In the genomic region with DNA sequence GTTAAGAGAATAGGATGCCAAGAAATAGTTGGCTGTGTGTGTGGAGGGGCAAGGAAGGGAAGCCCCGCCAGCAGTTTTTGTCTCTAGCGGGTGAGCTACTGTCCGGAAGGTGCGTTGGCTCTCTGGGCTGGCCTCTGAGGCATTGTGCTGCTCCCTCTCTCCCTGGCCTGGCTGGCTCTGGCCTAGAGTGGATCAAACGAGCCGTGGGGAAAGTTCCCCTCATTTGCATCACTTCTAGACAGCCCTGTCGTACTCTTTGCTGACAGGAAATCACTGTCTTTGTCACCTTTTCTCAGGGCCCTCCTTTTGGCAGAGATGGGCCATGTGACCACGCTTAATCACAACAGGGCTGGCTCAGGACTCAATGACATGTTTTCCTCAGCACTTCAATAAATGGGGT, we compare ENCODE assay signal across 8 cellular contexts.
DNase-seq lines count a peak whose midpoint lies in the region; ATAC-seq, FAIRE-seq and TF ChIP-seq lines count a peak whose summit lies in the region.

No MANE protein-coding gene starts in this region.

- H3K9ac ChIP-seq in subcutaneous abdominal adipose tissue (ENCODE audit: low read length in 5 of 5) = peak overlapping the region in 1 of 5 donors; percentile 7

- no peak for FAIRE-seq in GM19239 (lab: Jason Lieb, UNC)

- H3K4me3 ChIP-seq in body of pancreas (no peak overlapping the region), lower leg skin (ENCODE audit: low read depth, poor library complexity, severe bottlenecking) (no peak overlapping the region), subcutaneous abdominal adipose tissue (ENCODE audit: low read depth in 1 of 5, low read length in 5 of 5) (peak overlapping the region in 1 of 5 donors; percentile 20)

- no peaks in the 10 kb centered on the region for H3K9me3 ChIP-seq in body of pancreas
- no peaks in the 10 kb centered on the region for H3K9me3 ChIP-seq in subcutaneous abdominal adipose tissue (ENCODE audit: control insufficient read depth in 5 of 5, low read length in 5 of 5)

- intact Hi-C loops in body of pancreas (cut with DNase I) = loop anchor here (10.0 kb wide), 1 partner anchor 1092 kb away; no protein-coding TSS in a partner anchor
- intact Hi-C loops in lower leg skin (cut with DNase I; ENCODE audit: low total_unique reads) = no loop called here

- TF ChIP-seq CTCF in body of pancreas (IDR thresholded peaks at IDR 0.05) (no peak), lower leg skin (IDR thresholded peaks at IDR 0.05) (no peak)

- H3K36me3 ChIP-seq in body of pancreas (replicated peaks in 1 of 2; ENCODE audit: insufficient read depth in 1 of 2, low read depth in 2 of 2) (no peaks in the 10 kb centered on the region), subcutaneous abdominal adipose tissue (ENCODE audit: control insufficient read depth in 5 of 5, insufficient read depth in 5 of 5, low read length in 5 of 5) (no peaks in the 10 kb centered on the region)

- H3K4me1 ChIP-seq in body of pancreas (peaks cover 7% of the 10 kb centered on the region), subcutaneous abdominal adipose tissue (ENCODE audit: control insufficient read depth in 5 of 5, insufficient read depth in 5 of 5, low read length in 5 of 5) (peaks cover 6 to 21% (median 17%) of the 10 kb centered on the region in 5 donors)

- no peak for TF ChIP-seq POLR2A in body of pancreas (IDR thresholded peaks at IDR 0.05)
- no peak for TF ChIP-seq POLR2A in lower leg skin (IDR thresholded peaks at IDR 0.05)

- ATAC-seq in GM19397 (IDR thresholded peaks at IDR 0.05; ENCODE audit: unreplicated experiment) = peak; percentile 91
- ATAC-seq in HG03378 (IDR thresholded peaks at IDR 0.05; ENCODE audit: unreplicated experiment) = peak; percentile 81
- peak; percentile 35 for ATAC-seq in body of pancreas

- H3K27me3 ChIP-seq in body of pancreas (no peaks in the 10 kb centered on the region), subcutaneous abdominal adipose tissue (ENCODE audit: control insufficient read depth in 5 of 5, insufficient read depth in 4 of 5, low read length in 5 of 5) (no peaks in the 10 kb centered on the region)

- H3K27ac ChIP-seq in body of pancreas (no peak overlapping the region), subcutaneous abdominal adipose tissue (ENCODE audit: low read depth, low read length) (peak overlapping the region; percentile 79)

- DNase-seq in body of pancreas = peak in 3 of 4 donors; percentile 6 to 13 (median 10)
- peak; percentile 31 to 85 for DNase-seq in lower leg skin (ENCODE audit: low spot score in 2 of 2)
- DNase-seq in GM19239 (ENCODE audit: insufficient read length, low spot score) = no peak
- DNase-seq in activated CD8-positive, alpha-beta memory T cell treated with anti-CD3 and anti-CD28 coated beads, Interleukin-2, amount 50 U/mL, for 48 hours = no peak
- DNase-seq in HCEC 1CT = no peak

- 54 to 61% methylated on average over 8 of the region's 8 CpGs for WGBS in body of pancreas, 2 donors
- WGBS in lower leg skin, 2 donors = 14 to 21% methylated on average over 8 of the region's 8 CpGs

Comparison
In these comparisons a context has a peak if more than half of its experiments do, and no peak if none do; other contexts are left out.
1. ATAC-seq: peak in every context shown above with its lines; median percentile 91 in GM19397; 81 in HG03378; 35 in body of pancreas.
2. DNase-seq: peak in body of pancreas (3 of 4) and lower leg skin (2 of 2); none in GM19239 (single experiment), activated CD8-positive, alpha-beta memory T cell treated with anti-CD3 and anti-CD28 coated beads, Interleukin-2, amount 50 U/mL, for 48 hours (single experiment) and HCEC 1CT (single experiment).